Comparison of ENCODE assay signal across 8 cellular contexts in genomic region chr7:67171151-67171550, GRCh38.
DNase-seq lines count a peak whose midpoint lies in the region; ATAC-seq and TF ChIP-seq lines count a peak whose summit lies in the region.
"Not testable (repeated sequence)": the region's sequence is repeated elsewhere in the genome, so short reads cannot be mapped to it uniquely, and the experiment has no call there.

No MANE protein-coding gene starts in this region.

- not testable (repeated sequence) for H3K27me3 Mint-ChIP-seq in activated naive CD4-positive, alpha-beta T cell treated with anti-CD3 and anti-CD28 coated beads, Interleukin-2, amount 10 ng/mL, durations not matched to agents 7 days and 5 days; nephron progenitor cell (ENCODE audit: low read depth, poor library complexity)

- peak overlapping the region; percentile 50; the same call in 1 of the 2 replicates for H3K4me2 ChIP-seq in MM.1S (ENCODE audit: low read depth, low read length)

- peak overlapping the region; percentile 43; the same call in 1 of the 2 replicates for H3K4me3 ChIP-seq in MM.1S (ENCODE audit: low read length)

- peak overlapping the region; percentile 28; the same call in 1 of the 2 replicates for H3K9ac ChIP-seq in MM.1S (ENCODE audit: low read length)

- not testable (repeated sequence) for H3K9me2 ChIP-seq in MM.1S (replicated peaks; ENCODE audit: insufficient read depth, low read length)

- ATAC-seq in GM19035 (IDR thresholded peaks at IDR 0.05; ENCODE audit: unreplicated experiment) (peak; percentile 87), HG02571 (IDR thresholded peaks at IDR 0.05; ENCODE audit: unreplicated experiment) (peak; percentile 72), HG03064 (IDR thresholded peaks at IDR 0.05; ENCODE audit: low read depth, unreplicated experiment) (peak; percentile 73)

- DNase-seq in GM10248 (ENCODE audit: extremely low spot score) (peak; percentile 13), GM20000 (ENCODE audit: low spot score) (peak; percentile 3), MM.1S (peak; percentile 48)
- not testable (repeated sequence) for DNase-seq in activated naive CD4-positive, alpha-beta T cell treated with anti-CD3 and anti-CD28 coated beads, Interleukin-2, amount 10 ng/mL, durations not matched to agents 7 days and 5 days; nephron progenitor cell

- not testable (repeated sequence) for H4K20me1 ChIP-seq in MM.1S (ENCODE audit: insufficient read depth, low read length)

- peak overlapping the region; percentile 61 for H3K27ac Mint-ChIP-seq in activated naive CD4-positive, alpha-beta T cell treated with anti-CD3 and anti-CD28 coated beads, Interleukin-2, amount 10 ng/mL, durations not matched to agents 7 days and 5 days
- H3K27ac Mint-ChIP-seq in nephron progenitor cell, result peak overlapping the region; percentile 71

- not testable (repeated sequence) for H3K36me3 Mint-ChIP-seq in activated naive CD4-positive, alpha-beta T cell treated with anti-CD3 and anti-CD28 coated beads, Interleukin-2, amount 10 ng/mL, durations not matched to agents 7 days and 5 days; nephron progenitor cell (ENCODE audit: low read depth)

- H3K27me3 ChIP-seq in MM.1S (replicated peaks; ENCODE audit: insufficient read depth, low read length), result not testable (repeated sequence)

- H3K36me3 ChIP-seq in MM.1S (replicated peaks; ENCODE audit: insufficient read depth, low read length), result not testable (repeated sequence)

- CTCF ChIA-PET in GM10248 (lab: Yijun Ruan, JAX); activated naive CD4-positive, alpha-beta T cell treated with anti-CD3 and anti-CD28 coated beads, Interleukin-2, amount 10 ng/mL, durations not matched to agents 7 days and 5 days (lab: Charles Lee): not testable (repeated sequence)

- POLR2A ChIA-PET in GM10248 (lab: Yijun Ruan, JAX), result not testable (repeated sequence)

- not testable (repeated sequence) for H3K4me3 Mint-ChIP-seq in activated naive CD4-positive, alpha-beta T cell treated with anti-CD3 and anti-CD28 coated beads, Interleukin-2, amount 10 ng/mL, durations not matched to agents 7 days and 5 days; nephron progenitor cell

- not testable (repeated sequence) for H3F3A ChIP-seq in MM.1S (ENCODE audit: insufficient read depth, low read length)

- H3K4me1 ChIP-seq in MM.1S (ENCODE audit: low read length), result not testable (repeated sequence)

- not testable (repeated sequence) for TF ChIP-seq CTCF in GM10248 (IDR thresholded peaks at IDR 0.05; ENCODE audit: control extremely low read depth, extremely low read depth, low read depth, missing control alignments); GM20000 (IDR thresholded peaks at IDR 0.05; ENCODE audit: extremely low read depth, missing control alignments); MM.1S (IDR thresholded peaks at IDR 0.05; ENCODE audit: low read length); nephron progenitor cell (IDR thresholded peaks at IDR 0.05)

- H3K9me3 Mint-ChIP-seq in activated naive CD4-positive, alpha-beta T cell treated with anti-CD3 and anti-CD28 coated beads, Interleukin-2, amount 10 ng/mL, durations not matched to agents 7 days and 5 days; nephron progenitor cell: not testable (repeated sequence)

- H3K9me3 ChIP-seq in MM.1S (replicated peaks; ENCODE audit: insufficient read depth, low read length), result not testable (repeated sequence)

- H3K4me1 Mint-ChIP-seq in activated naive CD4-positive, alpha-beta T cell treated with anti-CD3 and anti-CD28 coated beads, Interleukin-2, amount 10 ng/mL, durations not matched to agents 7 days and 5 days, result not testable (repeated sequence)
- peaks cover 11% of the 10 kb centered on the region for H3K4me1 Mint-ChIP-seq in nephron progenitor cell

- H2AFZ ChIP-seq in MM.1S (ENCODE audit: low read length), result not testable (repeated sequence)

- H3K27ac ChIP-seq in MM.1S (ENCODE audit: low read length), result peak overlapping the region; percentile 45; the same call in 1 of the 2 replicates

- H3K79me2 ChIP-seq in MM.1S (ENCODE audit: low read length), result not testable (repeated sequence)
